In the genomic region with DNA sequence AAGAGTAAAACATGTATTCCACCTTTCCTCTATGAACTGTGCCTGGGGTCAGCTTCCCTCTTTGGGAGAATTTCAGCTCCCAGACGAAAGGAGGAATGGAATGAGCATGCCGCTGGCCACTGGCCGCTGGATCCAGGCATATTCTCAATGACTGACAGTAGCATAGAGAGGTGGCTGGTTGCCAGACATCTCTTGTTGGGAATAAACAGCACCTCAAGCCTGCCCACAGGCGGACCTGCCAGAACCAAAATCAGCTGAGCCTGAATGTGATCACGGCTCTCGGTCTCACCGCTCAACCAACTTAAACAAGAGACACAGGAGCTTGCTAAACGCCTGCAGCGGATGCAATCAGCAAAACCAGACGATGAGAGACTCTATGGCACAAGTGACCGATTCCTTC, we compare ENCODE assay signal across 16 cellular contexts. TPM values are rescaled to one million over a fixed set of nuclear protein-coding genes. Genes with fewer than 3 reads are reported as not detected.
DNase-seq lines count a peak whose midpoint lies in the region; ATAC-seq, FAIRE-seq and TF ChIP-seq lines count a peak whose summit lies in the region.
"Had no signal": no experiment of that assay in that cellular context is flagged by ENCODE, and none has a peak within 500 bp of the region (broad histone marks: within the 10 kb centered on the region; RNA-seq: fewer than 3 reads in every experiment).

No MANE protein-coding gene starts in this region.

- no peak overlapping the region for H3K4me3 ChIP-seq in gastrocnemius medialis

- no peak overlapping the region for H3K4me3 Mint-ChIP-seq in Calu3 (ENCODE audit: low read depth, unreplicated experiment)
- H3K4me3 Mint-ChIP-seq in endothelial cell (ENCODE audit: unreplicated experiment) = peak overlapping the region; percentile 21
- no peak overlapping the region for H3K4me3 Mint-ChIP-seq in nephron progenitor cell
- H3K4me3 Mint-ChIP-seq: B cell; CD4-positive, alpha-beta memory T cell; H9 had no signal

- H3K27ac Mint-ChIP-seq in Calu3 (ENCODE audit: unreplicated experiment) = no peak overlapping the region
- H3K27ac Mint-ChIP-seq in endothelial cell (ENCODE audit: unreplicated experiment) = no peak overlapping the region
- peak overlapping the region; percentile 49 for H3K27ac Mint-ChIP-seq in nephron progenitor cell
- H3K27ac Mint-ChIP-seq: B cell, H9 had no signal

- peaks cover 0 to 79% of the 10 kb centered on the region in 2 donors for H3K36me3 ChIP-seq in gastrocnemius medialis

- intact Hi-C loops in Calu3 (cut with micrococcal nuclease; ENCODE audit: unreplicated experiment) = no loop called here
- intact Hi-C loops in gastrocnemius medialis (cut with DNase I; ENCODE audit: low total_unique reads) = loop anchor here (2.0 kb wide), 1 partner anchor 14 kb away; no protein-coding TSS in a partner anchor

- no peak for DNase-seq in Calu3
- DNase-seq in endothelial cell (ENCODE audit: low spot score) = no peak
- no peak for DNase-seq in nephron progenitor cell
- DNase-seq in gastrocnemius medialis = peak; percentile 55 to 60
- DNase-seq in KG1 (lab: John Stamatoyannopoulos, UW) = no peak
- DNase-seq in CD1c-positive myeloid dendritic cell (ENCODE audit: extremely low spot score) = no peak
- no peak for DNase-seq in D721Med (ENCODE audit: insufficient read length, low spot score)
- DNase-seq: C1 segment of cervical spinal cord; CD4-positive, alpha-beta memory T cell; DND-41; GDM1; GOT3; H9 had no signal

- ATAC-seq in gastrocnemius medialis = peak; percentile 75 to 76

- peaks cover 0 to 11% (median 0%) of the 10 kb centered on the region in 3 donors for H3K9me3 ChIP-seq in gastrocnemius medialis

- H3K4me1 ChIP-seq in gastrocnemius medialis = peaks cover 12 to 16% of the 10 kb centered on the region in 2 donors

- TF ChIP-seq POLR2A in gastrocnemius medialis (IDR thresholded peaks at IDR 0.05) = no peak

- CTCF ChIA-PET in Calu3 (lab: Charles Lee) = no interaction called here

- TF ChIP-seq CTCF in Calu3 (IDR thresholded peaks at IDR 0.05; ENCODE audit: unreplicated experiment) = no peak
- no peak for TF ChIP-seq CTCF in endothelial cell (IDR thresholded peaks at IDR 0.05; ENCODE audit: unreplicated experiment)
- no peak for TF ChIP-seq CTCF in nephron progenitor cell (IDR thresholded peaks at IDR 0.05)
- no peak for TF ChIP-seq CTCF in gastrocnemius medialis (IDR thresholded peaks at IDR 0.05 in 4 of 5, conservative IDR thresholded peaks at IDR 0.05 in 1 of 5)
- no peak for TF ChIP-seq CTCF in D721Med (IDR thresholded peaks at IDR 0.05; ENCODE audit: insufficient read depth, missing control alignments)

- FAIRE-seq in D721Med (lab: Jason Lieb, UNC) = no peak
- FAIRE-seq: A204.1, GM12892 had no signal

- in situ Hi-C loops in gastrocnemius medialis (cut with MboI; ENCODE audit: low sequenced_read_pairs in 4 of 4) = no loop called here

- H3K27me3 Mint-ChIP-seq in Calu3 (ENCODE audit: unreplicated experiment) (no peaks in the 10 kb centered on the region), endothelial cell (ENCODE audit: unreplicated experiment) (peaks cover 12% of the 10 kb centered on the region), nephron progenitor cell (ENCODE audit: low read depth, poor library complexity) (peaks cover 5% of the 10 kb centered on the region)
- H3K27me3 Mint-ChIP-seq: B cell; CD4-positive, alpha-beta memory T cell had no signal

- H3K27me3 ChIP-seq in gastrocnemius medialis = no peaks in the 10 kb centered on the region

- BruUV-seq in Calu3 (replicated peaks; lab: Mats Ljungman, UMichigan) = TSS peak; percentile 4

- H3K9me3 Mint-ChIP-seq in Calu3 (ENCODE audit: low read depth, unreplicated experiment) (peaks cover 14% of the 10 kb centered on the region), endothelial cell (ENCODE audit: unreplicated experiment) (peaks cover 15% of the 10 kb centered on the region), nephron progenitor cell (peaks cover 40% of the 10 kb centered on the region)

- no peaks in the 10 kb centered on the region for H3K4me1 Mint-ChIP-seq in Calu3 (ENCODE audit: low read depth, unreplicated experiment)
- peaks cover 2% of the 10 kb centered on the region for H3K4me1 Mint-ChIP-seq in endothelial cell (ENCODE audit: unreplicated experiment)
- peaks cover 8% of the 10 kb centered on the region for H3K4me1 Mint-ChIP-seq in nephron progenitor cell
- H3K4me1 Mint-ChIP-seq: B cell; CD4-positive, alpha-beta memory T cell; H9 had no signal

- peak overlapping the region; percentile 6 to 73 (median 33) for H3K27ac ChIP-seq in gastrocnemius medialis

- peaks cover 72% of the 10 kb centered on the region for H3K36me3 Mint-ChIP-seq in Calu3 (ENCODE audit: insufficient read depth, unreplicated experiment)
- H3K36me3 Mint-ChIP-seq in endothelial cell (ENCODE audit: low read depth, unreplicated experiment) = peaks cover 77% of the 10 kb centered on the region
- peaks cover 85% of the 10 kb centered on the region for H3K36me3 Mint-ChIP-seq in nephron progenitor cell (ENCODE audit: low read depth)

RNA-seq across cellular contexts. Expression of gene TBC1D9B, which starts 20.6 kb away (rescaled TPM):
- total RNA-seq in Calu3 (2022) (147 and 148 TPM in 2 replicates), endothelial cell (ENCODE audit: unreplicated experiment) (138 TPM), gastrocnemius medialis (10 to 100 TPM; 56.1 to 65.9 (median 62.7) TPM)

RNA-seq across cellular contexts. Expression of gene MRNIP, which starts 28.5 kb away (rescaled TPM):
- total RNA-seq in Calu3 (2022) (41.5 and 47.1 TPM in 2 replicates), endothelial cell (ENCODE audit: unreplicated experiment) (38.5 TPM), gastrocnemius medialis (10 to 100 TPM in 1 of 4 donors, 1 to 10 TPM in 3; 2.9 to 16.1 (median 8.3) TPM)

Comparison
In these comparisons a context has a peak if more than half of its experiments do, and no peak if none do; other contexts are left out.
1. DNase-seq: peak in gastrocnemius medialis (2 of 2); none in Calu3 (single experiment), endothelial cell (single experiment), nephron progenitor cell (single experiment), KG1 (single experiment), CD1c-positive myeloid dendritic cell (single experiment) and D721Med (single experiment).